16 cellular contexts compared by ENCODE assay signal in genomic region chr3:170477395-170477794, GRCh38. TPM values are rescaled to one million over a fixed set of nuclear protein-coding genes. Genes with fewer than 3 reads are reported as not detected.
"Had no signal": no experiment of that assay in that cellular context is flagged by ENCODE, and none has a peak within 500 bp of the region (broad histone marks: within the 10 kb centered on the region; RNA-seq: fewer than 3 reads in every experiment).

No MANE protein-coding gene starts in this region.

- ATAC-seq: activated CD8-positive, alpha-beta T cell treated with anti-CD3 and anti-CD28 coated beads, Interleukin-2, amount 10 ng/mL, durations not matched to agents 7 days and 5 days; gastroesophageal sphincter; natural killer cell treated with Interleukin-12 subunit alpha and Interleukin-12 subunit beta and Interleukin-15 and Interleukin-18, amount 100 ng/mL, for 72 hours; psoas muscle had no signal

- H3K36me3 ChIP-seq: gastroesophageal sphincter, left ventricle myocardium inferior, sigmoid colon had no signal

- H3K4me3 Mint-ChIP-seq: activated CD8-positive, alpha-beta T cell treated with anti-CD3 and anti-CD28 coated beads, Interleukin-2, amount 10 ng/mL, durations not matched to agents 7 days and 5 days; activated naive CD4-positive, alpha-beta T cell treated with anti-CD3 and anti-CD28 coated beads, Interleukin-2, amount 10 ng/mL, durations not matched to agents 7 days and 5 days; brain; natural killer cell treated with Interleukin-12 subunit alpha and Interleukin-12 subunit beta and Interleukin-15 and Interleukin-18, amount 100 ng/mL, for 72 hours; stimulated activated naive CD8-positive, alpha-beta T cell treated with anti-CD3 and anti-CD28 coated beads, Interleukin-15, Interleukin-2, amounts not matched to agents 100 ng/mL and 50 ng/mL, for 24 hours had no signal

- DNase-seq: activated CD8-positive, alpha-beta memory T cell treated with anti-CD3 and anti-CD28 coated beads, Interleukin-2, amount 50 U/mL, for 48 hours; activated CD8-positive, alpha-beta T cell treated with anti-CD3 and anti-CD28 coated beads, Interleukin-2, amount 10 ng/mL, durations not matched to agents 7 days and 5 days; activated naive CD4-positive, alpha-beta T cell treated with anti-CD3 and anti-CD28 coated beads, Interleukin-2, amount 10 ng/mL, durations not matched to agents 7 days and 5 days; amniotic stem cell; kidney; left ventricle myocardium inferior; mesenchymal stem cell; occipital lobe; psoas muscle; sigmoid colon; stimulated activated CD4-positive, alpha-beta T cell treated with anti-CD3 and anti-CD28 coated beads, Interleukin-12 subunit alpha, Interleukin-12 subunit beta, amount 100 ng/mL, for 4 hours had no signal

- FAIRE-seq: kidney, urothelium cell line had no signal

- H3K4me1 ChIP-seq: gastroesophageal sphincter, left ventricle myocardium inferior, psoas muscle, sigmoid colon had no signal

- H3K27me3 ChIP-seq: sigmoid colon had no signal

- H3K36me3 Mint-ChIP-seq: activated naive CD4-positive, alpha-beta T cell treated with anti-CD3 and anti-CD28 coated beads, Interleukin-2, amount 10 ng/mL, durations not matched to agents 7 days and 5 days; natural killer cell treated with Interleukin-12 subunit alpha and Interleukin-12 subunit beta and Interleukin-15 and Interleukin-18, amount 100 ng/mL, for 72 hours had no signal

- H3K9me3 Mint-ChIP-seq: activated naive CD4-positive, alpha-beta T cell treated with anti-CD3 and anti-CD28 coated beads, Interleukin-2, amount 10 ng/mL, durations not matched to agents 7 days and 5 days; brain; natural killer cell treated with Interleukin-12 subunit alpha and Interleukin-12 subunit beta and Interleukin-15 and Interleukin-18, amount 100 ng/mL, for 72 hours; stimulated activated naive CD8-positive, alpha-beta T cell treated with anti-CD3 and anti-CD28 coated beads, Interleukin-15, Interleukin-2, amounts not matched to agents 100 ng/mL and 50 ng/mL, for 24 hours had no signal

- H3K9me3 ChIP-seq: gastroesophageal sphincter, left ventricle myocardium inferior, psoas muscle, sigmoid colon had no signal

- H3K4me1 Mint-ChIP-seq: activated naive CD4-positive, alpha-beta T cell treated with anti-CD3 and anti-CD28 coated beads, Interleukin-2, amount 10 ng/mL, durations not matched to agents 7 days and 5 days had no signal

- H3K4me3 ChIP-seq: gastroesophageal sphincter, left ventricle myocardium inferior, psoas muscle, sigmoid colon had no signal

- H3K27ac Mint-ChIP-seq: activated CD8-positive, alpha-beta T cell treated with anti-CD3 and anti-CD28 coated beads, Interleukin-2, amount 10 ng/mL, durations not matched to agents 7 days and 5 days; activated naive CD4-positive, alpha-beta T cell treated with anti-CD3 and anti-CD28 coated beads, Interleukin-2, amount 10 ng/mL, durations not matched to agents 7 days and 5 days; brain; natural killer cell treated with Interleukin-12 subunit alpha and Interleukin-12 subunit beta and Interleukin-15 and Interleukin-18, amount 100 ng/mL, for 72 hours; stimulated activated naive CD8-positive, alpha-beta T cell treated with anti-CD3 and anti-CD28 coated beads, Interleukin-15, Interleukin-2, amounts not matched to agents 100 ng/mL and 50 ng/mL, for 24 hours had no signal

- H3K27ac ChIP-seq: gastroesophageal sphincter, left ventricle myocardium inferior, psoas muscle, sigmoid colon had no signal

RNA-seq across cellular contexts. Expression of gene CLDN11, which starts 58.7 kb away (rescaled TPM):
- total RNA-seq: activated CD8-positive, alpha-beta T cell treated with anti-CD3 and anti-CD28 coated beads, Interleukin-2, amount 10 ng/mL, durations not matched to agents 7 days and 5 days had no signal
